ENCODE assay signal across 18 cellular contexts in genomic region chr18:9787126-9787525, GRCh38.
DNase-seq lines count a peak whose midpoint lies in the region; ATAC-seq and TF ChIP-seq lines count a peak whose summit lies in the region.
"Had no signal": no experiment of that assay in that cellular context is flagged by ENCODE, and none has a peak within 500 bp of the region (broad histone marks: within the 10 kb centered on the region; RNA-seq: fewer than 3 reads in every experiment).

No MANE protein-coding gene starts in this region.

- TF ChIP-seq CTCF in fibroblast of mammary gland (conservative IDR thresholded peaks at IDR 0.05; ENCODE audit: control insufficient read depth, insufficient read depth, low read depth, low read length) (no peak), gastrocnemius medialis (IDR thresholded peaks at IDR 0.05 in 4 of 5, conservative IDR thresholded peaks at IDR 0.05 in 1 of 5) (no peak)

- H3K27ac Mint-ChIP-seq in activated T-cell treated with anti-CD3 and anti-CD28 coated beads, Interleukin-2, amount 50 U/mL, for 72 hours, result no peak overlapping the region

- H3K4me1 Mint-ChIP-seq in activated T-cell treated with anti-CD3 and anti-CD28 coated beads, Interleukin-2, amount 50 U/mL, for 72 hours (ENCODE audit: low read depth), result no peaks in the 10 kb centered on the region

- H3K9me3 ChIP-seq in gastrocnemius medialis, result no peaks in the 10 kb centered on the region

- no peak overlapping the region for H3K4me3 ChIP-seq in fibroblast of mammary gland (ENCODE audit: control insufficient read depth, low read depth, low read length)
- no peak overlapping the region for H3K4me3 ChIP-seq in gastrocnemius medialis

- no peak overlapping the region for H3K4me3 Mint-ChIP-seq in activated T-cell treated with anti-CD3 and anti-CD28 coated beads, Interleukin-2, amount 50 U/mL, for 72 hours

- H3K27me3 ChIP-seq in gastrocnemius medialis, result no peaks in the 10 kb centered on the region

- DNase-seq in LHCN-M2 (ENCODE audit: low read depth) (peak; percentile 15), amniotic epithelial cell (ENCODE audit: low read depth) (peak; percentile 47), fibroblast of mammary gland (ENCODE audit: low read depth) (peak; percentile 24), T-helper 1 cell (no peak), NCI-H1694 (lab: John Stamatoyannopoulos, UW) (no peak), gastrocnemius medialis (no peak)
- DNase-seq in activated T-cell treated with anti-CD3 and anti-CD28 coated beads, Interleukin-2, amount 50 U/mL, for 72 hours, result no peak
- DNase-seq: ACHN; C1 segment of cervical spinal cord; DMS79; KG1; NCI-H1417 treated with DMSO at 0.1 percent for 48 hours; NCI-H2029; NCI-H2171; NCI-H446; NCI-H69; NK-92 treated with Interleukin-12 subunit alpha and Interleukin-12 subunit beta, amount 100 ng/mL, for 24 hours had no signal

- H3K36me3 Mint-ChIP-seq in activated T-cell treated with anti-CD3 and anti-CD28 coated beads, Interleukin-2, amount 50 U/mL, for 72 hours (ENCODE audit: insufficient read depth in 2 of 2), result peaks cover 0 to 4% of the 10 kb centered on the region in 2 donors

- in situ Hi-C loops in gastrocnemius medialis (cut with MboI; ENCODE audit: low sequenced_read_pairs in 4 of 4), result no loop called here

- H3K4me1 ChIP-seq in gastrocnemius medialis, result no peaks in the 10 kb centered on the region

- no peak overlapping the region for H3K27ac ChIP-seq in gastrocnemius medialis

- no peak for TF ChIP-seq POLR2A in gastrocnemius medialis (IDR thresholded peaks at IDR 0.05)

- H3K27me3 Mint-ChIP-seq in activated T-cell treated with anti-CD3 and anti-CD28 coated beads, Interleukin-2, amount 50 U/mL, for 72 hours (ENCODE audit: low read depth), result no peaks in the 10 kb centered on the region

- no peaks in the 10 kb centered on the region for H3K36me3 ChIP-seq in gastrocnemius medialis

- no peak for ATAC-seq in activated T-cell treated with anti-CD3 and anti-CD28 coated beads, Interleukin-2, amount 50 U/mL, for 72 hours (replicated peaks in 1 of 2)
- ATAC-seq in gastrocnemius medialis, result no peak
- ATAC-seq: Right ventricle myocardium inferior had no signal

- H3K9me3 Mint-ChIP-seq in activated T-cell treated with anti-CD3 and anti-CD28 coated beads, Interleukin-2, amount 50 U/mL, for 72 hours, result no peaks in the 10 kb centered on the region

- intact Hi-C loops in gastrocnemius medialis (cut with DNase I; ENCODE audit: low total_unique reads), result no loop called here

Comparison
In these comparisons a context has a peak if more than half of its experiments do, and no peak if none do; other contexts are left out.
1. DNase-seq: peak in LHCN-M2 (single experiment), amniotic epithelial cell (single experiment) and fibroblast of mammary gland (single experiment); none in activated T-cell treated with anti-CD3 and anti-CD28 coated beads, Interleukin-2, amount 50 U/mL, for 72 hours (0 of 2), T-helper 1 cell (0 of 5), NCI-H1694 (single experiment) and gastrocnemius medialis (0 of 2).